ENCODE assay signal across 8 cellular contexts in genomic region chr3:170128259-170128976, GRCh38. TPM values are rescaled to one million over a fixed set of nuclear protein-coding genes. Genes with fewer than 3 reads are reported as not detected.
DNase-seq lines count a peak whose midpoint lies in the region; ATAC-seq, FAIRE-seq and TF ChIP-seq lines count a peak whose summit lies in the region.

No MANE protein-coding gene starts in this region.

- peaks cover 40% of the 10 kb centered on the region for H3K36me3 Mint-ChIP-seq in activated naive CD8-positive, alpha-beta T cell treated with anti-CD3 and anti-CD28 coated beads, Interleukin-2, amount 50 U/mL, for 24 hours (ENCODE audit: low read depth)

- peaks cover under 1% of the 10 kb centered on the region for H3K9me3 Mint-ChIP-seq in activated naive CD8-positive, alpha-beta T cell treated with anti-CD3 and anti-CD28 coated beads, Interleukin-2, amount 50 U/mL, for 24 hours

- ATAC-seq in GM21576 (IDR thresholded peaks at IDR 0.05; ENCODE audit: unreplicated experiment) (peak; percentile 88), esophagus mucosa (no peak), Right ventricle myocardium inferior (no peak)
- no peak for ATAC-seq in activated naive CD8-positive, alpha-beta T cell treated with anti-CD3 and anti-CD28 coated beads, Interleukin-2, amount 50 U/mL, for 24 hours

- intact Hi-C loops in Right ventricle myocardium inferior (cut with DNase I) = no loop called here

- no peaks in the 10 kb centered on the region for H3K27me3 Mint-ChIP-seq in activated naive CD8-positive, alpha-beta T cell treated with anti-CD3 and anti-CD28 coated beads, Interleukin-2, amount 50 U/mL, for 24 hours

- H3K4me3 ChIP-seq in Jurkat, Clone E6-1 (ENCODE audit: low read length) = peak overlapping the region; percentile 35

- TF ChIP-seq POLR2A in GM12892 (IDR thresholded peaks at IDR 0.05; ENCODE audit: low read depth, low read length) = no peak

- peak; percentile 89 for FAIRE-seq in GM12892 (lab: Jason Lieb, UNC)

- H3K27ac Mint-ChIP-seq in activated naive CD8-positive, alpha-beta T cell treated with anti-CD3 and anti-CD28 coated beads, Interleukin-2, amount 50 U/mL, for 24 hours = peak overlapping the region; percentile 65

- peaks cover 41% of the 10 kb centered on the region for H3K4me1 Mint-ChIP-seq in activated naive CD8-positive, alpha-beta T cell treated with anti-CD3 and anti-CD28 coated beads, Interleukin-2, amount 50 U/mL, for 24 hours

- peak overlapping the region; percentile 6 for H3K4me3 Mint-ChIP-seq in activated naive CD8-positive, alpha-beta T cell treated with anti-CD3 and anti-CD28 coated beads, Interleukin-2, amount 50 U/mL, for 24 hours

- DNase-seq in GM12892 (ENCODE audit: insufficient read length) (peak; percentile 20), Right ventricle myocardium inferior (ENCODE audit: missing footprints) (no peak), DMS79 treated with DMSO at 0.1 percent for 48 hours (lab: John Stamatoyannopoulos, UW) (no peak)
- peak; percentile 97 for DNase-seq in Jurkat, Clone E6-1 (ENCODE audit: low read depth, low spot score)
- no peak for DNase-seq in activated naive CD8-positive, alpha-beta T cell treated with anti-CD3 and anti-CD28 coated beads, Interleukin-2, amount 50 U/mL, for 24 hours
- DNase-seq in activated CD4-positive, alpha-beta T cell treated with anti-CD3 and anti-CD28 coated beads, Interleukin-2, amount 50 U/mL, for 48 hours = no peak

RNA-seq across cellular contexts. Expression of gene PHC3, which starts 53.1 kb away (rescaled TPM):
- polyA plus RNA-seq in GM12892 (2012; ENCODE audit: missing spikeins) = 24.1 TPM
- 10.9 TPM for polyA plus RNA-seq in Jurkat, Clone E6-1 (2012; ENCODE audit: insufficient read depth, insufficient read length)
- 26.7 TPM for total RNA-seq in esophagus mucosa
- total RNA-seq in Right ventricle myocardium inferior = 46.8 TPM

Comparison
In these comparisons a context has a peak if more than half of its experiments do, and no peak if none do; other contexts are left out.
1. DNase-seq: peak in GM12892 (single experiment) and Jurkat, Clone E6-1 (single experiment); none in activated naive CD8-positive, alpha-beta T cell treated with anti-CD3 and anti-CD28 coated beads, Interleukin-2, amount 50 U/mL, for 24 hours (single experiment), Right ventricle myocardium inferior (single experiment), activated CD4-positive, alpha-beta T cell treated with anti-CD3 and anti-CD28 coated beads, Interleukin-2, amount 50 U/mL, for 48 hours (0 of 2) and DMS79 treated with DMSO at 0.1 percent for 48 hours (single experiment).